21 cellular contexts compared by ENCODE assay signal in genomic region chr4:105698607-105699006, GRCh38.
"Had no signal": no experiment of that assay in that cellular context is flagged by ENCODE, and none has a peak within 500 bp of the region (broad histone marks: within the 10 kb centered on the region; RNA-seq: fewer than 3 reads in every experiment).

No MANE protein-coding gene starts in this region.

- DNase-seq: IMR-90, Karpas-422, KG1, MG63, NCI-H1092, NCI-H1436, NCI-H187, NCI-H2081, NCI-H2107, NCI-H226, NCI-H446, NCI-H510A, NCI-H524 treated with DMSO at 0.1 percent for 48 hours, NCI-H69, NCI-H82, Right ventricle myocardium superior, RPMI8226, SIG-M5 had no signal

- FAIRE-seq: RCC 7860 had no signal

- H3K36me3 ChIP-seq: MG63 had no signal

- H3K27me3 ChIP-seq: MG63, SJSA1 had no signal

- H3K9me3 ChIP-seq: MG63, SJSA1 had no signal

- H3K4me1 ChIP-seq: SJSA1 had no signal

- H3K27ac ChIP-seq: SJSA1, SK-N-MC had no signal

- H3K4me3 ChIP-seq: MG63, SJSA1, SK-N-MC had no signal
